23 cellular contexts compared by ENCODE assay signal in the genomic region with DNA sequence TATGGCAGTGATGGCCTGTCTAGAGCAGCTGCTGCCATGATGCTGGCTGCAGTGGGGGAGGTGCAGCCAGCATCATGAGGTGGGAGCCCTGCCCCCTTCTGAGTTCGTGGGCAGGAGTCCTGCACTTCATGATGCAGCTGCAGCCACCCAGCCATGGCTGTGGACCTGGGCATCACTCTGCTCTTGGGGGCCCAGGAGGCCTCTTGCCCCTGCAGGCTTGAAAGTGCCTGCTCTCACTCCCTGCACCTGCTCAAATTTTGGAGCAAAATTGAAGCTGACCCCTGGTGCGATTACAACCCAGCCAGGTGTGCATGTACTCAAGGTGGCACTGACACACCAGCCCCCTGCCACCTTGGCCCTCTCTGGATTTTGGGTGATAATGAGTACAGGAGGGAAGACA.
DNase-seq lines count a peak whose midpoint lies in the region; ATAC-seq and TF ChIP-seq lines count a peak whose summit lies in the region.
"Had no signal": no experiment of that assay in that cellular context is flagged by ENCODE, and none has a peak within 500 bp of the region (broad histone marks: within the 10 kb centered on the region; RNA-seq: fewer than 3 reads in every experiment).

No MANE protein-coding gene starts in this region.

- no peaks in the 10 kb centered on the region for H3K4me1 Mint-ChIP-seq in CD8-positive, alpha-beta T cell (ENCODE audit: low read depth)
- H3K4me1 Mint-ChIP-seq: CD14-positive monocyte; CD4-positive, alpha-beta memory T cell; CD4-positive, CD25-positive, alpha-beta regulatory T cell had no signal

- no peak for TF ChIP-seq POLR2A in spleen (IDR thresholded peaks at IDR 0.05)

- TF ChIP-seq CTCF in spleen (IDR thresholded peaks at IDR 0.05 in 8 of 11, conservative IDR thresholded peaks at IDR 0.05 in 3 of 11) (no peak), OCI-LY7 (conservative IDR thresholded peaks at IDR 0.05; ENCODE audit: low read length) (no peak)
- TF ChIP-seq CTCF in CD8-positive, alpha-beta T cell (IDR thresholded peaks at IDR 0.05): no peak

- no CpG with 5 or more reads among the region's 2 CpGs for WGBS in neuronal stem cell (ENCODE audit: extremely low coverage in 2 of 2, insufficient read length in 2 of 2, insufficient replicate concordance in 1 of 2), 2 donors
- WGBS in spleen, 5 donors: 55 to 89% (median 65%) methylated on average over 1 to 2 of the region's 2 CpGs

- no peak for ATAC-seq in CD8-positive, alpha-beta T cell
- ATAC-seq: GM12878 had no signal

- DNase-seq in NCI-H69 (lab: John Stamatoyannopoulos, UW): peak; percentile 0
- no peak for DNase-seq in neuronal stem cell (ENCODE audit: low spot score)
- DNase-seq in spleen: peak; percentile 45
- no peak for DNase-seq in OCI-LY7 (ENCODE audit: low spot score)
- DNase-seq in H4 (ENCODE audit: low spot score): no peak
- DNase-seq in DMS153 treated with DMSO at 0.1 percent for 48 hours (lab: John Stamatoyannopoulos, UW; ENCODE audit: unreplicated experiment): no peak
- DNase-seq in CD8-positive, alpha-beta T cell: no peak
- DNase-seq: 8988T; ACHN; BE2C; C1 segment of cervical spinal cord; Caco-2; Calu3; CD4-positive, alpha-beta memory T cell; CD4-positive, CD25-positive, alpha-beta regulatory T cell; DMS53; DMS79; DND-41; EL; GDM1 had no signal

- H3K27ac Mint-ChIP-seq in CD8-positive, alpha-beta T cell: no peak overlapping the region
- H3K27ac Mint-ChIP-seq: CD14-positive monocyte; CD4-positive, alpha-beta memory T cell; CD4-positive, CD25-positive, alpha-beta regulatory T cell had no signal

- H3K79me1 ChIP-seq in neuronal stem cell (ENCODE audit: low read depth, low read length): no peaks in the 10 kb centered on the region

- H3K27ac ChIP-seq in neuronal stem cell (replicated peaks; ENCODE audit: low read length): no peak overlapping the region
- no peak overlapping the region for H3K27ac ChIP-seq in spleen
- H3K27ac ChIP-seq in OCI-LY7 (ENCODE audit: low read depth, low read length, poor library complexity, severe bottlenecking): no peak overlapping the region
- H3K27ac ChIP-seq in CD8-positive, alpha-beta T cell (ENCODE audit: low read depth, low read length): no peak overlapping the region
- H3K27ac ChIP-seq: BLaER1 had no signal

- intact Hi-C loops in spleen (cut with DNase I; ENCODE audit: low total_unique reads): no loop called here
- intact Hi-C loops in OCI-LY7 (cut with micrococcal nuclease; ENCODE audit: unreplicated experiment): no loop called here
- intact Hi-C loops in CD8-positive, alpha-beta T cell (cut with DNase I, micrococcal nuclease): no loop called here

- H4K8ac ChIP-seq in neuronal stem cell (ENCODE audit: low read depth, low read length): no peak overlapping the region

- no peak overlapping the region for H2BK12ac ChIP-seq in neuronal stem cell (ENCODE audit: low read length)

- H3K4me2 ChIP-seq in neuronal stem cell (ENCODE audit: insufficient read depth, low read length, poor library complexity, severe bottlenecking) (no peak overlapping the region), OCI-LY7 (ENCODE audit: low read length) (no peak overlapping the region)
- H3K4me2 ChIP-seq: BLaER1 had no signal

- no peak overlapping the region for H3K4me3 Mint-ChIP-seq in CD8-positive, alpha-beta T cell
- H3K4me3 Mint-ChIP-seq: CD14-positive monocyte; CD4-positive, alpha-beta memory T cell; CD4-positive, CD25-positive, alpha-beta regulatory T cell had no signal

- H3K9me2 ChIP-seq in OCI-LY7 (ENCODE audit: insufficient read depth, low read length): no peaks in the 10 kb centered on the region

- H3K4ac ChIP-seq in neuronal stem cell (ENCODE audit: low read length): no peak overlapping the region

- no peak overlapping the region for H4K91ac ChIP-seq in neuronal stem cell (ENCODE audit: low read depth, low read length, poor library complexity)

- H2BK5ac ChIP-seq in neuronal stem cell (ENCODE audit: low read length): no peak overlapping the region

- H4K20me1 ChIP-seq in OCI-LY7 (ENCODE audit: insufficient read depth, low read length): no peaks in the 10 kb centered on the region
- H4K20me1 ChIP-seq: BLaER1 had no signal

- no peak overlapping the region for H3K9ac ChIP-seq in neuronal stem cell (ENCODE audit: low read depth, low read length, poor library complexity)
- H3K9ac ChIP-seq: BLaER1 had no signal

- POLR2A ChIA-PET in OCI-LY7 (lab: Charles Lee): interaction anchor here (0.7 kb wide), 1 partner anchor 493 kb away, joined by 3 read pairs; no protein-coding TSS in a partner anchor
- POLR2A ChIA-PET in CD8-positive, alpha-beta T cell (lab: Charles Lee): no interaction called here

- H3K27me3 ChIP-seq in neuronal stem cell (ENCODE audit: control insufficient read depth in 3 of 3, insufficient read depth in 3 of 3, low read depth in 1 of 3, low read length in 3 of 3) (no peaks in the 10 kb centered on the region), spleen (replicated peaks in 1 of 7) (no peaks in the 10 kb centered on the region)
- H3K27me3 ChIP-seq in CD8-positive, alpha-beta T cell (ENCODE audit: insufficient read depth, low read length): no peaks in the 10 kb centered on the region
- H3K27me3 ChIP-seq: BE2C, BLaER1 had no signal

- no peak overlapping the region for H2AK5ac ChIP-seq in neuronal stem cell (ENCODE audit: low read depth, low read length)

- H2BK120ac ChIP-seq in neuronal stem cell (ENCODE audit: low read depth, low read length): no peak overlapping the region

- peak overlapping the region; percentile 44 for H3K18ac ChIP-seq in neuronal stem cell (ENCODE audit: low read length)

- no peaks in the 10 kb centered on the region for H3K27me3 Mint-ChIP-seq in CD8-positive, alpha-beta T cell (ENCODE audit: low read depth)
- H3K27me3 Mint-ChIP-seq: CD4-positive, alpha-beta memory T cell; CD4-positive, CD25-positive, alpha-beta regulatory T cell had no signal

- no TSS peak for BruUV-seq in OCI-LY7 (replicated peaks; lab: Mats Ljungman, UMichigan)

- no peak overlapping the region for H2BK15ac ChIP-seq in neuronal stem cell (ENCODE audit: low read length)

- H2AFZ ChIP-seq in neuronal stem cell (ENCODE audit: low read length) (no peak overlapping the region), OCI-LY7 (ENCODE audit: low read length) (no peak overlapping the region)

- H3K9me3 ChIP-seq in neuronal stem cell (replicated peaks in 1 of 2; ENCODE audit: control insufficient read depth in 2 of 2, insufficient read depth in 1 of 2, low read depth in 1 of 2, low read length in 2 of 2) (no peaks in the 10 kb centered on the region), spleen (peaks cover 0 to 30% (median 0%) of the 10 kb centered on the region in 8 donors), OCI-LY7 (ENCODE audit: low read length) (no peaks in the 10 kb centered on the region)
- H3K9me3 ChIP-seq in CD8-positive, alpha-beta T cell (ENCODE audit: low read length): no peaks in the 10 kb centered on the region
- H3K9me3 ChIP-seq: BE2C, BLaER1, Caco-2 had no signal

- H3K4me3 ChIP-seq in neuronal stem cell (ENCODE audit: low read length in 2 of 2) (no peak overlapping the region), spleen (no peak overlapping the region), OCI-LY7 (ENCODE audit: low read depth, low read length, poor library complexity, severe bottlenecking) (no peak overlapping the region)
- H3K4me3 ChIP-seq in CD8-positive, alpha-beta T cell (ENCODE audit: low read depth, low read length): no peak overlapping the region
- H3K4me3 ChIP-seq: BLaER1, GM12878 had no signal

- peaks cover 3% of the 10 kb centered on the region for H3K9me3 Mint-ChIP-seq in CD8-positive, alpha-beta T cell

- no peaks in the 10 kb centered on the region for H3K36me3 Mint-ChIP-seq in CD8-positive, alpha-beta T cell
- H3K36me3 Mint-ChIP-seq: CD14-positive monocyte; CD4-positive, CD25-positive, alpha-beta regulatory T cell had no signal

- no peak overlapping the region for H3K14ac ChIP-seq in neuronal stem cell (ENCODE audit: low read length)

- CTCF ChIA-PET in OCI-LY7 (lab: Charles Lee; ENCODE audit: unreplicated experiment): no interaction called here
- CTCF ChIA-PET in CD8-positive, alpha-beta T cell (lab: Charles Lee): no interaction called here

- H3K79me2 ChIP-seq in OCI-LY7 (ENCODE audit: insufficient read depth, low read depth, low read length): no peaks in the 10 kb centered on the region

- H3K23ac ChIP-seq in neuronal stem cell (ENCODE audit: low read depth, low read length, poor library complexity): no peak overlapping the region

- no peaks in the 10 kb centered on the region for H3K4me1 ChIP-seq in neuronal stem cell (ENCODE audit: control insufficient read depth in 2 of 2, insufficient read depth in 1 of 2, low read depth in 1 of 2, low read length in 2 of 2)
- no peaks in the 10 kb centered on the region for H3K4me1 ChIP-seq in spleen
- no peaks in the 10 kb centered on the region for H3K4me1 ChIP-seq in OCI-LY7 (ENCODE audit: insufficient read depth, low read length, poor library complexity, severe bottlenecking)
- no peaks in the 10 kb centered on the region for H3K4me1 ChIP-seq in CD8-positive, alpha-beta T cell (ENCODE audit: insufficient read depth, low read length)
- H3K4me1 ChIP-seq: BE2C, BLaER1, Caco-2 had no signal

- H3K36me3 ChIP-seq in neuronal stem cell (replicated peaks in 1 of 2; ENCODE audit: control insufficient read depth in 2 of 2, insufficient read depth in 2 of 2, low read length in 2 of 2) (no peaks in the 10 kb centered on the region), spleen (no peaks in the 10 kb centered on the region), OCI-LY7 (ENCODE audit: insufficient read depth, low read length) (no peaks in the 10 kb centered on the region)
- no peaks in the 10 kb centered on the region for H3K36me3 ChIP-seq in CD8-positive, alpha-beta T cell (ENCODE audit: insufficient read depth, low read length)
- H3K36me3 ChIP-seq: BE2C, BLaER1 had no signal

Comparison
In these comparisons a context has a peak if more than half of its experiments do, and no peak if none do; other contexts are left out.
1. DNase-seq: peak in NCI-H69 (single experiment) and spleen (single experiment); none in neuronal stem cell (single experiment), OCI-LY7 (single experiment), H4 (single experiment), DMS153 treated with DMSO at 0.1 percent for 48 hours (single experiment) and CD8-positive, alpha-beta T cell (0 of 7).